17 cellular contexts compared by ENCODE assay signal in the genomic region with DNA sequence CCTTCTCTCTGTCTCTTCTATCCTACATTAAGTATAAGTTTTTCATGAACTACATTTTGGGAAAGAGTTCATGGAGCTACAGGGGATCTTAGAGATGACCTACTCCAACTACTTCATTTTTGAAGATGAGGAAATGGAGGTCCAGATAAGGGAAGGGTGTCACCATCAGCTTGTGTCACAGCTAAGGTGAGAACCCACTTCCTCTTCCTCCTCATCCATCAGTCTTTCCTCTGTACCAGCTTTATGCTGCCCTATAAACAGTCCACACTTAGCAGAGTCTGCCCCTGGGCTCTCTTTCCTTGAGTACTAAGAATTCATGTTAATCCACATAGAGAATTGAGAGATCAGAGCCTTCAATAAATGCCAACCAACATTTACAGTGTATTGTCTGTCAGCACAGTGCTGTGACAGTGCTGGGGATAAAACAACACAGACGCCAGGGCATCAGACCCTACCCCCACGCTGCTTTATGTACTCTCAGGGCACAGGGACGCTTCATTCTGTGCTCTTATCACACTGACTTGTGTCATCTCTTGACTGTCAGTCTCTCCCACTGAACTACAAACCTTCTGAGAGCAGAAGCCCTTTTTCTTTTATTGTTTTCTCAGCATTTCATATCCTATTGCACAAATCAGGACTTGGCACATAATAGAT. TPM values are rescaled to one million over a fixed set of nuclear protein-coding genes. Genes with fewer than 3 reads are reported as not detected.
DNase-seq lines count a peak whose midpoint lies in the region; ATAC-seq, FAIRE-seq and TF ChIP-seq lines count a peak whose summit lies in the region.
"Had no signal": no experiment of that assay in that cellular context is flagged by ENCODE, and none has a peak within 500 bp of the region (broad histone marks: within the 10 kb centered on the region; RNA-seq: fewer than 3 reads in every experiment).

No MANE protein-coding gene starts in this region.

- no peak for TF ChIP-seq CTCF in keratinocyte (optimal IDR thresholded peaks at IDR 0.05 in 1 of 3, IDR thresholded peaks at IDR 0.05 in 1 of 3, conservative IDR thresholded peaks at IDR 0.05 in 1 of 3; ENCODE audit: extremely low read depth in 1 of 3, insufficient read depth in 2 of 3, low read length in 3 of 3)
- no peak for TF ChIP-seq CTCF in upper lobe of right lung (IDR thresholded peaks at IDR 0.05)
- no peak for TF ChIP-seq CTCF in chondrocyte (IDR thresholded peaks at IDR 0.05)
- no peak for TF ChIP-seq CTCF in GM23338 (conservative IDR thresholded peaks at IDR 0.05; ENCODE audit: low read depth in 2 of 2)

- intact Hi-C loops in left cardiac atrium (cut with DNase I) (no loop called here), cardiac septum (cut with DNase I) (no loop called here), upper lobe of right lung (cut with DNase I) (no loop called here)

- H3K27me3 ChIP-seq in keratinocyte (ENCODE audit: control insufficient read depth, extremely low read depth, insufficient read depth, low read length) (no peaks in the 10 kb centered on the region), upper lobe of right lung (no peaks in the 10 kb centered on the region), GM23338 (ENCODE audit: insufficient read depth) (no peaks in the 10 kb centered on the region)
- H3K27me3 ChIP-seq: pancreas had no signal

- peak; percentile 57 for FAIRE-seq in keratinocyte (lab: Jason Lieb, UNC)
- FAIRE-seq: bronchial epithelial cell, H1, pancreas had no signal

- H3K4me3 Mint-ChIP-seq in T-helper 17 cell (peak overlapping the region; percentile 43), chondrocyte (ENCODE audit: unreplicated experiment) (no peak overlapping the region), GM23338 (no peak overlapping the region)
- H3K4me3 Mint-ChIP-seq: WTC11 had no signal

- dilution Hi-C loops in keratinocyte (cut with MboI; ENCODE audit: extremely low pct_ligation_motif_present, low sequenced_read_pairs) = no loop called here

- peaks cover 40% of the 10 kb centered on the region for H3K4me1 Mint-ChIP-seq in T-helper 17 cell
- H3K4me1 Mint-ChIP-seq in chondrocyte (ENCODE audit: low read depth) = peaks cover 4% of the 10 kb centered on the region
- H3K4me1 Mint-ChIP-seq in GM23338 = no peaks in the 10 kb centered on the region
- H3K4me1 Mint-ChIP-seq: WTC11 had no signal

- no peaks in the 10 kb centered on the region for H4K20me1 ChIP-seq in keratinocyte (ENCODE audit: control insufficient read depth, extremely low read depth, insufficient read depth, low read length)
- no peaks in the 10 kb centered on the region for H4K20me1 ChIP-seq in GM23338 (replicated peaks; ENCODE audit: insufficient read depth)

- H3K9ac ChIP-seq in keratinocyte (ENCODE audit: control insufficient read depth, extremely low read depth, insufficient read depth, low read length) = no peak overlapping the region

- H3K4me1 ChIP-seq in keratinocyte (ENCODE audit: control insufficient read depth, extremely low read depth, insufficient read depth, low read length) = peaks cover 12% of the 10 kb centered on the region
- H3K4me1 ChIP-seq in upper lobe of right lung = no peaks in the 10 kb centered on the region
- H3K4me1 ChIP-seq in GM23338 (ENCODE audit: insufficient read depth) = no peaks in the 10 kb centered on the region
- H3K4me1 ChIP-seq: pancreas had no signal

- H3K4me3 ChIP-seq in keratinocyte (ENCODE audit: control insufficient read depth in 2 of 3, extremely low read depth in 1 of 3, insufficient read depth in 2 of 3, low read depth in 1 of 3, low read length in 3 of 3) (no peak overlapping the region), upper lobe of right lung (no peak overlapping the region), GM23338 (no peak overlapping the region)
- H3K4me3 ChIP-seq: pancreas, SK-N-MC had no signal

- ATAC-seq in left cardiac atrium (peak; percentile 68), T-helper 17 cell (peak; percentile 56), upper lobe of right lung (peak; percentile 46), GM23338 (no peak)
- ATAC-seq: WTC11 had no signal

- H3K9me1 ChIP-seq in keratinocyte (ENCODE audit: control insufficient read depth, extremely low read depth, insufficient read depth, low read length) = no peaks in the 10 kb centered on the region

- H2AFZ ChIP-seq in keratinocyte (ENCODE audit: control insufficient read depth, low read length) = no peak overlapping the region
- H2AFZ ChIP-seq in GM23338 = no peak overlapping the region

- H3K36me3 Mint-ChIP-seq in T-helper 17 cell (ENCODE audit: low read depth) = peaks cover 3% of the 10 kb centered on the region
- H3K36me3 Mint-ChIP-seq in chondrocyte (ENCODE audit: low read depth) = no peaks in the 10 kb centered on the region
- no peaks in the 10 kb centered on the region for H3K36me3 Mint-ChIP-seq in GM23338 (ENCODE audit: low read depth)
- H3K36me3 Mint-ChIP-seq: WTC11 had no signal

- H3K9me3 Mint-ChIP-seq in chondrocyte (ENCODE audit: low read depth) = peaks cover 4% of the 10 kb centered on the region
- H3K9me3 Mint-ChIP-seq in GM23338 = no peaks in the 10 kb centered on the region
- H3K9me3 Mint-ChIP-seq: WTC11 had no signal

- H3K9me3 ChIP-seq in T-helper 17 cell (ENCODE audit: control insufficient read depth, low read length, poor library complexity, severe bottlenecking) (no peaks in the 10 kb centered on the region), keratinocyte (ENCODE audit: control insufficient read depth, low read depth, low read length) (no peaks in the 10 kb centered on the region), upper lobe of right lung (no peaks in the 10 kb centered on the region)
- H3K9me3 ChIP-seq: pancreas had no signal

- in situ Hi-C loops in KBM-7 (cut with MboI; ENCODE audit: low pct_unique_long_range_greater_than_20kb, low sequenced_read_pairs) = no loop called here

- no peaks in the 10 kb centered on the region for H3K9me2 ChIP-seq in GM23338 (ENCODE audit: insufficient read depth)

- H3K27me3 Mint-ChIP-seq in T-helper 17 cell (no peaks in the 10 kb centered on the region), chondrocyte (ENCODE audit: low read depth) (no peaks in the 10 kb centered on the region), GM23338 (ENCODE audit: insufficient read depth, low read depth, poor library complexity) (peaks cover 4% of the 10 kb centered on the region)

- H3K4me2 ChIP-seq in keratinocyte (ENCODE audit: control insufficient read depth, extremely low read depth, insufficient read depth, low read depth, low read length) = no peak overlapping the region
- H3K4me2 ChIP-seq in GM23338 = no peak overlapping the region

- peaks cover 6 to 11% of the 10 kb centered on the region in 2 experiments for H3K36me3 ChIP-seq in keratinocyte (ENCODE audit: control insufficient read depth in 2 of 2, extremely low read depth in 1 of 2, insufficient read depth in 2 of 2, low read length in 2 of 2)
- no peaks in the 10 kb centered on the region for H3K36me3 ChIP-seq in upper lobe of right lung
- no peaks in the 10 kb centered on the region for H3K36me3 ChIP-seq in GM23338 (ENCODE audit: insufficient read depth)
- H3K36me3 ChIP-seq: pancreas had no signal

- no peak for DNase-seq in left cardiac atrium
- DNase-seq in cardiac septum (ENCODE audit: low spot score) = no peak
- DNase-seq in T-helper 17 cell = no peak
- DNase-seq in keratinocyte (ENCODE audit: low read depth, low spot score) = no peak
- DNase-seq in upper lobe of right lung = no peak
- no peak for DNase-seq in chondrocyte (ENCODE audit: low spot score)
- no peak for DNase-seq in KBM-7
- DNase-seq in GM23338 (ENCODE audit: low spot score) = no peak
- DNase-seq: DMS79, foreskin melanocyte, NCI-H1436, NCI-H345, pancreas had no signal

- H3F3A ChIP-seq in GM23338 (replicated peaks; ENCODE audit: low read depth) = no peaks in the 10 kb centered on the region

- H3K27ac ChIP-seq in keratinocyte (ENCODE audit: control insufficient read depth, insufficient read depth, low read length) (no peak overlapping the region), upper lobe of right lung (peak overlapping the region; percentile 17), GM23338 (ENCODE audit: low read depth) (no peak overlapping the region)
- H3K27ac ChIP-seq: pancreas, SK-N-MC had no signal

- H3K27ac Mint-ChIP-seq in T-helper 17 cell (peak overlapping the region; percentile 80), chondrocyte (ENCODE audit: unreplicated experiment) (no peak overlapping the region), GM23338 (no peak overlapping the region)
- H3K27ac Mint-ChIP-seq: WTC11 had no signal

- H3K79me2 ChIP-seq in keratinocyte (ENCODE audit: control insufficient read depth, insufficient read depth, low read length) (peaks cover 24% of the 10 kb centered on the region), GM23338 (replicated peaks; ENCODE audit: insufficient read depth) (no peaks in the 10 kb centered on the region)

TF ChIP-seq in GM23338, 12 proteins besides CTCF, POLR2A, EP300 and RAD21 (continues in another document):
- TF ChIP-seq EZH2 (IDR thresholded peaks at IDR 0.05; ENCODE audit: low read depth, unreplicated experiment) = no peak
- no peak for TF ChIP-seq NANOG (IDR thresholded peaks at IDR 0.05; ENCODE audit: borderline replicate concordance)
- no peak for TF ChIP-seq STAT1 (IDR thresholded peaks at IDR 0.05; ENCODE audit: unreplicated experiment)
- TF ChIP-seq CREB1 (CRISPR knock-in tag; IDR thresholded peaks at IDR 0.05; ENCODE audit: low read depth) = no peak
- TF ChIP-seq POLR2AphosphoS5 (IDR thresholded peaks at IDR 0.05; ENCODE audit: low read depth) = no peak

RNA-seq across cellular contexts. Expression of a gene that starts 22.1 kb away (rescaled TPM):
- 1 to 10 TPM; 3.3 to 5.8 TPM for total RNA-seq in left cardiac atrium
- total RNA-seq in cardiac septum = 2.6 TPM
- 1 to 10 TPM; 2.9 to 5.7 TPM for total RNA-seq in T-helper 17 cell
- 29.4 to 39.7 TPM (median 36.3 TPM) in 3 replicates for polyA plus RNA-seq in keratinocyte
- polyA plus RNA-seq in keratinocyte (2011; ENCODE audit: low read depth) = 5.7 TPM
- polyA plus RNA-seq in keratinocyte (2011; cell fraction: cytosol; rRNA removed) = 10.7 and 14.0 TPM in 2 replicates
- 57.7 and 60.8 TPM in 2 replicates for polyA plus RNA-seq in keratinocyte (2011; cell fraction: nucleus; rRNA removed)
- 15.9 and 24.5 TPM in 2 replicates for polyA plus RNA-seq in keratinocyte (2012; ENCODE audit: low replicate concordance)
- 31.1 to 81.8 TPM (median 79.6 TPM) in 3 replicates for polyA minus RNA-seq in keratinocyte
- polyA minus RNA-seq in keratinocyte (2011; cell fraction: cytosol; rRNA and poly(A)+ RNA removed) = 30.5 TPM
- polyA minus RNA-seq in keratinocyte (2011; cell fraction: nucleus; rRNA and poly(A)+ RNA removed) = 65.9 and 82.1 TPM in 2 replicates
- 28.0 TPM for total RNA-seq in upper lobe of right lung
- 0.40 to 1.2 TPM (median 0.54 TPM) in 3 replicates for total RNA-seq in chondrocyte
- total RNA-seq in GM23338 (2014; rRNA removed; shearing (Covaris generic)) = 1.3 and 1.4 TPM in 2 replicates
- polyA plus RNA-seq in GM23338 (2016; fragmentation: Nextera tagmentation; extraction: Ambion mirVana) = 0.42 and 0.44 TPM in 2 replicates
